Comparison of ENCODE assay signal across 1 cellular context in the genomic region with DNA sequence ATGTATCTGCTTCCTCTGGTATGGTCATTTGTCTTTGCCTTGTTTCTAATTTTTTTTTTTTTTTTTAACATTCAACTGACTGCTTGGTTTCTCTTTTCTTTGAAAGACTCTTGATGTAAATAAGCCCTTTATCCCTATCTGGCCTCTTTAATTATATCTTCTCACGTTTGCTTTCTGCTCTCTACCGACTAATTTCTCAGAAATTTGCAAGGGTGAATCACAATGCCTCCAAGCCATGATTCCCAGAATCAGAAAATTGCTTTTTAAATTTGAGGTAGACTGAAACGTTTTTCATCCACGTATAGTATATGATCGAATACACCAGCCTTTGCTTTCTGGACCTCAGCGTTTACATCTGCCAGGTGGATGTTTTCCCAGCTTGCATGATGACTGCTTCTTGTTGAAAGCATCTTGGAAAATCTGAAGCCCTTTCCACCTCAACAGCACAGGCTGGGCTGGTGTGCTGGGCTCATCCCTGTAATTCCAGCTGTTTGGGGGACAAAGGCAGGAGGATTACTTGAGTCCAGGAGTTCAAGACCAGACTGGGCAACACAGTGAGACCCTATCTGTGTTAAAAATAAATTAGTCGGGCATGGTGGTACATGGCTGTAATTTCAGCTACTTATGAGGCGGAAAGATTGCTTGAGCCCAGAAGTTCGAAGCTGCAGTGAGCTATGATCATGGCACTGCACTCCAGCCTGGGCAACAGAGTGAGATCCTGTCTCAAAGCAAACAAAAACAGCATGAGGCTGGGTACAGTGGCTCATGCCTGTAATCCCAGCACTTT.
TF ChIP-seq lines count a peak whose summit lies in the region.

No MANE protein-coding gene starts in this region.

TF ChIP-seq in HepG2, 621 proteins besides CTCF, POLR2A, EP300 and RAD21:
- TF ChIP-seq ZNF121 (CRISPR knock-in tag; IDR thresholded peaks at IDR 0.05) (peak; percentile 63), MXD4 (CRISPR knock-in tag; IDR thresholded peaks at IDR 0.05) (no peak)
